ENCODE assay signal across 3 cellular contexts in genomic region chr19:1183543-1184172, GRCh38.
TF ChIP-seq lines count a peak whose summit lies in the region.

No MANE protein-coding gene starts in this region.

TF ChIP-seq in GM23338, 12 proteins besides CTCF, POLR2A, EP300 and RAD21 (continued from another document and continues in another):
- TF ChIP-seq, protein P1, sequence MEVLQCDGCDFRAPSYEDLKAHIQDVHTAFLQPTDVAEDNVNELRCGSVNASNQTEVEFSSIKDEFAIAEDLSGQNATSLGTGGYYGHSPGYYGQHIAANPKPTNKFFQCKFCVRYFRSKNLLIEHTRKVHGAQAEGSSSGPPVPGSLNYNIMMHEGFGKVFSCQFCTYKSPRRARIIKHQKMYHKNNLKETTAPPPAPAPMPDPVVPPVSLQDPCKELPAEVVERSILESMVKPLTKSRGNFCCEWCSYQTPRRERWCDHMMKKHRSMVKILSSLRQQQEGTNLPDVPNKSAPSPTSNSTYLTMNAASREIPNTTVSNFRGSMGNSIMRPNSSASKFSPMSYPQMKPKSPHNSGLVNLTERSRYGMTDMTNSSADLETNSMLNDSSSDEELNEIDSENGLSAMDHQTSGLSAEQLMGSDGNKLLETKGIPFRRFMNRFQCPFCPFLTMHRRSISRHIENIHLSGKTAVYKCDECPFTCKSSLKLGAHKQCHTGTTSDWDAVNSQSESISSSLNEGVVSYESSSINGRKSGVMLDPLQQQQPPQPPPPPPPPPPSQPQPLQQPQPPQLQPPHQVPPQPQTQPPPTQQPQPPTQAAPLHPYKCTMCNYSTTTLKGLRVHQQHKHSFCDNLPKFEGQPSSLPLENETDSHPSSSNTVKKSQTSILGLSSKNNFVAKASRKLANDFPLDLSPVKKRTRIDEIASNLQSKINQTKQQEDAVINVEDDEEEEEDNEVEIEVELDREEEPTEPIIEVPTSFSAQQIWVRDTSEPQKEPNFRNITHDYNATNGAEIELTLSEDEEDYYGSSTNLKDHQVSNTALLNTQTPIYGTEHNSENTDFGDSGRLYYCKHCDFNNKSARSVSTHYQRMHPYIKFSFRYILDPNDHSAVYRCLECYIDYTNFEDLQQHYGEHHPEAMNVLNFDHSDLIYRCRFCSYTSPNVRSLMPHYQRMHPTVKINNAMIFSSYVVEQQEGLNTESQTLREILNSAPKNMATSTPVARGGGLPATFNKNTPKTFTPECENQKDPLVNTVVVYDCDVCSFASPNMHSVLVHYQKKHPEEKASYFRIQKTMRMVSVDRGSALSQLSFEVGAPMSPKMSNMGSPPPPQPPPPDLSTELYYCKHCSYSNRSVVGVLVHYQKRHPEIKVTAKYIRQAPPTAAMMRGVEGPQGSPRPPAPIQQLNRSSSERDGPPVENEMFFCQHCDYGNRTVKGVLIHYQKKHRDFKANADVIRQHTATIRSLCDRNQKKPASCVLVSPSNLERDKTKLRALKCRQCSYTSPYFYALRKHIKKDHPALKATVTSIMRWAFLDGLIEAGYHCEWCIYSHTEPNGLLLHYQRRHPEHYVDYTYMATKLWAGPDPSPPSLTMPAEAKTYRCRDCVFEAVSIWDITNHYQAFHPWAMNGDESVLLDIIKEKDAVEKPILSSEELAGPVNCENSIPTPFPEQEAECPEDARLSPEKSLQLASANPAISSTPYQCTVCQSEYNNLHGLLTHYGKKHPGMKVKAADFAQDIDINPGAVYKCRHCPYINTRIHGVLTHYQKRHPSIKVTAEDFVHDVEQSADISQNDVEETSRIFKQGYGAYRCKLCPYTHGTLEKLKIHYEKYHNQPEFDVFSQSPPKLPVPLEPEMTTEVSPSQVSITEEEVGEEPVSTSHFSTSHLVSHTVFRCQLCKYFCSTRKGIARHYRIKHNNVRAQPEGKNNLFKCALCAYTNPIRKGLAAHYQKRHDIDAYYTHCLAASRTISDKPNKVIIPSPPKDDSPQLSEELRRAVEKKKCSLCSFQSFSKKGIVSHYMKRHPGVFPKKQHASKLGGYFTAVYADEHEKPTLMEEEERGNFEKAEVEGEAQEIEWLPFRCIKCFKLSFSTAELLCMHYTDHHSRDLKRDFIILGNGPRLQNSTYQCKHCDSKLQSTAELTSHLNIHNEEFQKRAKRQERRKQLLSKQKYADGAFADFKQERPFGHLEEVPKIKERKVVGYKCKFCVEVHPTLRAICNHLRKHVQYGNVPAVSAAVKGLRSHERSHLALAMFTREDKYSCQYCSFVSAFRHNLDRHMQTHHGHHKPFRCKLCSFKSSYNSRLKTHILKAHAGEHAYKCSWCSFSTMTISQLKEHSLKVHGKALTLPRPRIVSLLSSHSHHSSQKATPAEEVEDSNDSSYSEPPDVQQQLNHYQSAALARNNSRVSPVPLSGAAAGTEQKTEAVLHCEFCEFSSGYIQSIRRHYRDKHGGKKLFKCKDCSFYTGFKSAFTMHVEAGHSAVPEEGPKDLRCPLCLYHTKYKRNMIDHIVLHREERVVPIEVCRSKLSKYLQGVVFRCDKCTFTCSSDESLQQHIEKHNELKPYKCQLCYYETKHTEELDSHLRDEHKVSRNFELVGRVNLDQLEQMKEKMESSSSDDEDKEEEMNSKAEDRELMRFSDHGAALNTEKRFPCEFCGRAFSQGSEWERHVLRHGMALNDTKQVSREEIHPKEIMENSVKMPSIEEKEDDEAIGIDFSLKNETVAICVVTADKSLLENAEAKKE (CRISPR knock-in tag; IDR thresholded peaks at IDR 0.05): no peak
- TF ChIP-seq, protein P2, sequence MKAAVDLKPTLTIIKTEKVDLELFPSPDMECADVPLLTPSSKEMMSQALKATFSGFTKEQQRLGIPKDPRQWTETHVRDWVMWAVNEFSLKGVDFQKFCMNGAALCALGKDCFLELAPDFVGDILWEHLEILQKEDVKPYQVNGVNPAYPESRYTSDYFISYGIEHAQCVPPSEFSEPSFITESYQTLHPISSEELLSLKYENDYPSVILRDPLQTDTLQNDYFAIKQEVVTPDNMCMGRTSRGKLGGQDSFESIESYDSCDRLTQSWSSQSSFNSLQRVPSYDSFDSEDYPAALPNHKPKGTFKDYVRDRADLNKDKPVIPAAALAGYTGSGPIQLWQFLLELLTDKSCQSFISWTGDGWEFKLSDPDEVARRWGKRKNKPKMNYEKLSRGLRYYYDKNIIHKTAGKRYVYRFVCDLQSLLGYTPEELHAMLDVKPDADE (IDR thresholded peaks at IDR 0.05): no peak

TF ChIP-seq in SK-N-SH treated with all-trans-retinoic acid at 6 μM for 48 hours, 23 proteins besides CTCF, POLR2A, EP300 and RAD21 (continued from another document):
- TF ChIP-seq CSRNP3 (CRISPR knock-in tag; IDR thresholded peaks at IDR 0.05) (no peak), BACH2 (CRISPR knock-in tag; IDR thresholded peaks at IDR 0.05; ENCODE audit: borderline replicate concordance) (no peak), GLIS3 (CRISPR knock-in tag; IDR thresholded peaks at IDR 0.05) (no peak), OSR1 (CRISPR knock-in tag; IDR thresholded peaks at IDR 0.05) (no peak), ESRRG (CRISPR knock-in tag; IDR thresholded peaks at IDR 0.05) (no peak), TCF4 (CRISPR knock-in tag; IDR thresholded peaks at IDR 0.05; ENCODE audit: borderline replicate concordance) (no peak), ISL1 (CRISPR knock-in tag; IDR thresholded peaks at IDR 0.05) (no peak), CSDC2 (CRISPR knock-in tag; IDR thresholded peaks at IDR 0.05) (no peak), ARNTL (CRISPR knock-in tag; IDR thresholded peaks at IDR 0.05; ENCODE audit: borderline replicate concordance, low read depth) (no peak)
- TF ChIP-seq, protein P3, sequence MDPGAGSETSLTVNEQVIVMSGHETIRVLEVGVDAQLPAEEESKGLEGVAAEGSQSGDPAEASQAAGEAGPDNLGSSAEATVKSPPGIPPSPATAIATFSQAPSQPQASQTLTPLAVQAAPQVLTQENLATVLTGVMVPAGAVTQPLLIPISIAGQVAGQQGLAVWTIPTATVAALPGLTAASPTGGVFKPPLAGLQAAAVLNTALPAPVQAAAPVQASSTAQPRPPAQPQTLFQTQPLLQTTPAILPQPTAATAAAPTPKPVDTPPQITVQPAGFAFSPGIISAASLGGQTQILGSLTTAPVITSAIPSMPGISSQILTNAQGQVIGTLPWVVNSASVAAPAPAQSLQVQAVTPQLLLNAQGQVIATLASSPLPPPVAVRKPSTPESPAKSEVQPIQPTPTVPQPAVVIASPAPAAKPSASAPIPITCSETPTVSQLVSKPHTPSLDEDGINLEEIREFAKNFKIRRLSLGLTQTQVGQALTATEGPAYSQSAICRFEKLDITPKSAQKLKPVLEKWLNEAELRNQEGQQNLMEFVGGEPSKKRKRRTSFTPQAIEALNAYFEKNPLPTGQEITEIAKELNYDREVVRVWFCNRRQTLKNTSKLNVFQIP (CRISPR knock-in tag; IDR thresholded peaks at IDR 0.05; ENCODE audit: borderline replicate concordance, low read depth): no peak

TF ChIP-seq in WTC11, 78 proteins besides CTCF, POLR2A, EP300 and RAD21 (continued from another document):
- TF ChIP-seq SMAD4 (CRISPR knock-in tag; IDR thresholded peaks at IDR 0.05) (no peak), ATF1 (CRISPR knock-in tag; IDR thresholded peaks at IDR 0.05) (no peak), TCF7 (CRISPR knock-in tag; IDR thresholded peaks at IDR 0.05; ENCODE audit: low read depth) (no peak), PRDM15 (CRISPR knock-in tag; IDR thresholded peaks at IDR 0.05) (no peak), ESRRA (CRISPR knock-in tag; IDR thresholded peaks at IDR 0.05; ENCODE audit: borderline replicate concordance) (no peak), FOXP4 (CRISPR knock-in tag; IDR thresholded peaks at IDR 0.05) (no peak), ERG (CRISPR knock-in tag; IDR thresholded peaks at IDR 0.05) (no peak)
- TF ChIP-seq, protein P4, sequence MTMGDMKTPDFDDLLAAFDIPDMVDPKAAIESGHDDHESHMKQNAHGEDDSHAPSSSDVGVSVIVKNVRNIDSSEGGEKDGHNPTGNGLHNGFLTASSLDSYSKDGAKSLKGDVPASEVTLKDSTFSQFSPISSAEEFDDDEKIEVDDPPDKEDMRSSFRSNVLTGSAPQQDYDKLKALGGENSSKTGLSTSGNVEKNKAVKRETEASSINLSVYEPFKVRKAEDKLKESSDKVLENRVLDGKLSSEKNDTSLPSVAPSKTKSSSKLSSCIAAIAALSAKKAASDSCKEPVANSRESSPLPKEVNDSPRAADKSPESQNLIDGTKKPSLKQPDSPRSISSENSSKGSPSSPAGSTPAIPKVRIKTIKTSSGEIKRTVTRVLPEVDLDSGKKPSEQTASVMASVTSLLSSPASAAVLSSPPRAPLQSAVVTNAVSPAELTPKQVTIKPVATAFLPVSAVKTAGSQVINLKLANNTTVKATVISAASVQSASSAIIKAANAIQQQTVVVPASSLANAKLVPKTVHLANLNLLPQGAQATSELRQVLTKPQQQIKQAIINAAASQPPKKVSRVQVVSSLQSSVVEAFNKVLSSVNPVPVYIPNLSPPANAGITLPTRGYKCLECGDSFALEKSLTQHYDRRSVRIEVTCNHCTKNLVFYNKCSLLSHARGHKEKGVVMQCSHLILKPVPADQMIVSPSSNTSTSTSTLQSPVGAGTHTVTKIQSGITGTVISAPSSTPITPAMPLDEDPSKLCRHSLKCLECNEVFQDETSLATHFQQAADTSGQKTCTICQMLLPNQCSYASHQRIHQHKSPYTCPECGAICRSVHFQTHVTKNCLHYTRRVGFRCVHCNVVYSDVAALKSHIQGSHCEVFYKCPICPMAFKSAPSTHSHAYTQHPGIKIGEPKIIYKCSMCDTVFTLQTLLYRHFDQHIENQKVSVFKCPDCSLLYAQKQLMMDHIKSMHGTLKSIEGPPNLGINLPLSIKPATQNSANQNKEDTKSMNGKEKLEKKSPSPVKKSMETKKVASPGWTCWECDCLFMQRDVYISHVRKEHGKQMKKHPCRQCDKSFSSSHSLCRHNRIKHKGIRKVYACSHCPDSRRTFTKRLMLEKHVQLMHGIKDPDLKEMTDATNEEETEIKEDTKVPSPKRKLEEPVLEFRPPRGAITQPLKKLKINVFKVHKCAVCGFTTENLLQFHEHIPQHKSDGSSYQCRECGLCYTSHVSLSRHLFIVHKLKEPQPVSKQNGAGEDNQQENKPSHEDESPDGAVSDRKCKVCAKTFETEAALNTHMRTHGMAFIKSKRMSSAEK (CRISPR knock-in tag; IDR thresholded peaks at IDR 0.05; ENCODE audit: borderline replicate concordance): no peak
